ENCODE assay signal across 29 cellular contexts in the genomic region with DNA sequence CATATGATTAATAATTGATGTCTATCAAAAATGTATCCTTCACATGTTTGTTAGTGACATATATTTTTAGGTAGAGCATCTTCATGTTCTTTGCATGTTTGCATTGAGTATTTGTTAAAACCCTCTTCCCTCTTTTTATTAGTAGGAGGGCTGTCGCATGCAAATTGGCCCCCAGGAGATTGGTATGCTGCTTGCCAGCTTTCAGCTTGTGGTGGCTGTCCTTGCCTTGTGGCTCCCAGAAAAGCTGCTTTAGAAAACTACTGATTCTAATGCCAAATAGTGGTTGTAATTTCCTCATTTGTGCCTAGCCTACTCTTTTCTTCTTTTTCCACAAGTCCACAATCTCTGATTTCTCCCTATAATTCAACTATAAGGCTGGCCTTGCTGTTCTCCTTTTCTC.
"Had no signal": no experiment of that assay in that cellular context is flagged by ENCODE, and none has a peak within 500 bp of the region (broad histone marks: within the 10 kb centered on the region; RNA-seq: fewer than 3 reads in every experiment).

No MANE protein-coding gene starts in this region.

- H3K4me3 ChIP-seq: dorsolateral prefrontal cortex, gastrocnemius medialis, lung, mucosa of descending colon, right lobe of liver, suprapubic skin, vagina had no signal

- H3K27me3 Mint-ChIP-seq: memory B cell; naive B cell; natural killer cell treated with Interleukin-12 subunit alpha and Interleukin-12 subunit beta and Interleukin-15 and Interleukin-18, amount 100 ng/mL, for 72 hours; progenitor cell of endocrine pancreas; stimulated activated naive CD8-positive, alpha-beta T cell treated with anti-CD3 and anti-CD28 coated beads, Interleukin-15, amount 100 ng/mL, for 72 hours had no signal

- H3K9me3 ChIP-seq: gastrocnemius medialis, right lobe of liver, suprapubic skin, vagina had no signal

- H3K4me1 ChIP-seq: gastrocnemius medialis, parathyroid adenoma, right lobe of liver, suprapubic skin, vagina had no signal

- H3K27ac ChIP-seq: dorsolateral prefrontal cortex, epithelial cell of prostate, gastrocnemius medialis, parathyroid adenoma, right lobe of liver, suprapubic skin, vagina had no signal

- H3K27me3 ChIP-seq: dorsolateral prefrontal cortex, gastrocnemius medialis, right lobe of liver, suprapubic skin, vagina had no signal

- H3K36me3 Mint-ChIP-seq: memory B cell, naive B cell had no signal

- DNase-seq: cortex of kidney; dorsolateral prefrontal cortex; effector CD4-positive, alpha-beta T cell; foreskin fibroblast; gastrocnemius medialis; head of caudate nucleus; kidney; mucosa of descending colon; naive B cell; right lobe of liver; small intestine; stimulated activated CD4-positive, alpha-beta T cell treated with anti-CD3 and anti-CD28 coated beads, Interleukin-15, amount 100 ng/mL, for 24 hours; stimulated activated CD4-positive, alpha-beta T cell treated with anti-CD3 and anti-CD28 coated beads, Interleukin-2, amount 100 ng/mL, for 48 hours; stimulated activated CD8-positive, alpha-beta memory T cell treated with anti-CD3 and anti-CD28 coated beads, Interleukin-4, amount 100 ng/mL, for 48 hours; stimulated activated naive CD4-positive, alpha-beta T cell; stimulated activated naive CD8-positive, alpha-beta T cell treated with anti-CD3 and anti-CD28 coated beads, Interleukin-15, amount 100 ng/mL, for 72 hours; trophoblast cell had no signal

- H3K79me2 ChIP-seq: parathyroid adenoma had no signal

- ATAC-seq: esophagus mucosa; gastrocnemius medialis; left lobe of liver; mucosa of descending colon; natural killer cell treated with Interleukin-12 subunit alpha and Interleukin-12 subunit beta and Interleukin-15 and Interleukin-18, amount 100 ng/mL, for 72 hours; right lobe of liver; stimulated activated naive CD8-positive, alpha-beta T cell treated with anti-CD3 and anti-CD28 coated beads, Interleukin-15, amount 100 ng/mL, for 72 hours had no signal

- H3K27ac Mint-ChIP-seq: memory B cell; mesothelial cell of epicardium; naive B cell; natural killer cell treated with Interleukin-12 subunit alpha and Interleukin-12 subunit beta and Interleukin-15 and Interleukin-18, amount 100 ng/mL, for 72 hours; progenitor cell of endocrine pancreas; stimulated activated naive CD8-positive, alpha-beta T cell treated with anti-CD3 and anti-CD28 coated beads, Interleukin-15, amount 100 ng/mL, for 72 hours had no signal

- H3K4me3 Mint-ChIP-seq: memory B cell; mesothelial cell of epicardium; naive B cell; natural killer cell treated with Interleukin-12 subunit alpha and Interleukin-12 subunit beta and Interleukin-15 and Interleukin-18, amount 100 ng/mL, for 72 hours; neural crest cell; stimulated activated naive CD8-positive, alpha-beta T cell treated with anti-CD3 and anti-CD28 coated beads, Interleukin-15, amount 100 ng/mL, for 72 hours had no signal

- H3K36me3 ChIP-seq: gastrocnemius medialis, right lobe of liver, suprapubic skin, vagina had no signal

- H2AFZ ChIP-seq: parathyroid adenoma had no signal

- H3K4me1 Mint-ChIP-seq: memory B cell; mesothelial cell of epicardium; naive B cell; stimulated activated naive CD8-positive, alpha-beta T cell treated with anti-CD3 and anti-CD28 coated beads, Interleukin-15, amount 100 ng/mL, for 72 hours had no signal

- H3K9ac ChIP-seq: parathyroid adenoma had no signal
